In genomic region chr18:77053616-77054287, GRCh38 we compare ENCODE assay signal across 9 cellular contexts.
DNase-seq lines count a peak whose midpoint lies in the region; ATAC-seq and TF ChIP-seq lines count a peak whose summit lies in the region.
"Had no signal": no experiment of that assay in that cellular context is flagged by ENCODE, and none has a peak within 500 bp of the region (broad histone marks: within the 10 kb centered on the region; RNA-seq: fewer than 3 reads in every experiment).

No MANE protein-coding gene starts in this region.

- no peak overlapping the region for H3K23ac ChIP-seq in mesendoderm (ENCODE audit: low read length)

- H3K36me3 ChIP-seq in CD8-positive, alpha-beta memory T cell (ENCODE audit: insufficient read depth, low read length) = peaks cover 10% of the 10 kb centered on the region
- H3K36me3 ChIP-seq in SU-DHL-6 (ENCODE audit: low read length) (no peaks in the 10 kb centered on the region), esophagus (ENCODE audit: control insufficient read depth in 2 of 2, insufficient read depth in 2 of 2, low read length in 1 of 2) (peaks cover 0 to 2% of the 10 kb centered on the region in 2 donors), gastrocnemius medialis (no peaks in the 10 kb centered on the region), mesendoderm (ENCODE audit: control insufficient read depth, insufficient read depth, low read length) (no peaks in the 10 kb centered on the region)
- H3K36me3 ChIP-seq: SJCRH30 had no signal

- no peaks in the 10 kb centered on the region for H3K9me2 ChIP-seq in SU-DHL-6 (replicated peaks; ENCODE audit: insufficient read depth, low read length)

- intact Hi-C loops in gastrocnemius medialis (cut with DNase I; ENCODE audit: low total_unique reads) = loop anchor here (2.0 kb wide), 3 partner anchors 31 to 79 kb away; partner anchors contain the start of gene MBP

- H4K8ac ChIP-seq in mesendoderm (ENCODE audit: low read depth, low read length) = no peak overlapping the region

- H3K27ac Mint-ChIP-seq in CD8-positive, alpha-beta memory T cell = peak overlapping the region; percentile 83 to 98 (median 94)

- no peak overlapping the region for H2BK120ac ChIP-seq in mesendoderm (ENCODE audit: low read depth, low read length)

- H3K9me3 Mint-ChIP-seq in CD8-positive, alpha-beta memory T cell = no peaks in the 10 kb centered on the region

- H2AK5ac ChIP-seq in mesendoderm (ENCODE audit: low read length) = no peak overlapping the region

- peaks cover 81% of the 10 kb centered on the region for H3F3A ChIP-seq in SU-DHL-6 (ENCODE audit: insufficient read depth)

- no peak overlapping the region for H3K18ac ChIP-seq in mesendoderm (ENCODE audit: low read length)

- in situ Hi-C loops in gastrocnemius medialis (cut with MboI; ENCODE audit: low sequenced_read_pairs in 4 of 4) = loop anchor here (5.0 to 25.0 kb wide), 4 partner anchors 41 to 159 kb away; no protein-coding TSS in a partner anchor

- H3K4me2 ChIP-seq in SU-DHL-6 (ENCODE audit: low read depth, low read length, poor library complexity, severe bottlenecking) = peak overlapping the region; percentile 78
- H3K4me2 ChIP-seq in mesendoderm (ENCODE audit: low read length) = no peak overlapping the region

- peaks cover 0 to 28% (median 5%) of the 10 kb centered on the region in 3 donors for H3K36me3 Mint-ChIP-seq in CD8-positive, alpha-beta memory T cell

- H3K4me1 ChIP-seq in CD8-positive, alpha-beta memory T cell (ENCODE audit: insufficient read depth, low read length) = peaks cover 68% of the 10 kb centered on the region
- H3K4me1 ChIP-seq in esophagus (ENCODE audit: control insufficient read depth in 2 of 2, insufficient read depth in 2 of 2, low read length in 1 of 2) (peaks cover 4 to 6% of the 10 kb centered on the region in 2 donors), gastrocnemius medialis (peaks cover 60 to 62% of the 10 kb centered on the region in 2 donors), mesendoderm (ENCODE audit: control insufficient read depth, low read depth, low read length) (peaks cover 12% of the 10 kb centered on the region)

- H3K27me3 ChIP-seq in CD8-positive, alpha-beta memory T cell (ENCODE audit: insufficient read depth, low read length, poor library complexity, severe bottlenecking) = no peaks in the 10 kb centered on the region
- H3K27me3 ChIP-seq in SU-DHL-6 (ENCODE audit: low read length) (no peaks in the 10 kb centered on the region), esophagus (ENCODE audit: control insufficient read depth in 1 of 2, insufficient read depth in 2 of 2, low read length in 2 of 2) (no peaks in the 10 kb centered on the region), gastrocnemius medialis (no peaks in the 10 kb centered on the region), mesendoderm (ENCODE audit: insufficient read depth, low read length, poor library complexity) (no peaks in the 10 kb centered on the region)
- H3K27me3 ChIP-seq: SJCRH30 had no signal

- peak overlapping the region; percentile 50 for H3K4me3 ChIP-seq in CD8-positive, alpha-beta memory T cell (ENCODE audit: low read length)
- H3K4me3 ChIP-seq in SU-DHL-6 (ENCODE audit: insufficient read depth, low read length, poor library complexity, severe bottlenecking) (peak overlapping the region; percentile 2), esophagus (ENCODE audit: low read depth in 1 of 2, low read length in 2 of 2) (no peak overlapping the region), gastrocnemius medialis (peak overlapping the region in 1 of 4 donors; percentile 25), mesendoderm (ENCODE audit: low read length) (no peak overlapping the region)

- H3K4me3 Mint-ChIP-seq in CD8-positive, alpha-beta memory T cell = peak overlapping the region; percentile 70 to 89 (median 82)

- no peak overlapping the region for H4K5ac ChIP-seq in mesendoderm (ENCODE audit: low read length)

- WGBS in esophagus, 2 donors = 87 to 89% methylated on average over 18 of the region's 18 CpGs
- WGBS in mesendoderm (ENCODE audit: extremely low coverage, insufficient coverage, low lambda C conversion rate) = no CpG with 5 or more reads among the region's 18 CpGs

- peak overlapping the region; percentile 61 for H3K9ac ChIP-seq in SU-DHL-6 (ENCODE audit: low read length)
- no peak overlapping the region for H3K9ac ChIP-seq in mesendoderm (ENCODE audit: low read length)

- TF ChIP-seq CTCF in SU-DHL-6 (IDR thresholded peaks at IDR 0.05; ENCODE audit: insufficient read depth, low read length, poor library complexity, severe bottlenecking) (no peak), gastrocnemius medialis (IDR thresholded peaks at IDR 0.05 in 4 of 5, conservative IDR thresholded peaks at IDR 0.05 in 1 of 5) (no peak)

- H2BK5ac ChIP-seq in mesendoderm (ENCODE audit: low read length) = no peak overlapping the region

- no peaks in the 10 kb centered on the region for H3K79me1 ChIP-seq in mesendoderm (ENCODE audit: low read length)

- H4K20me1 ChIP-seq in SU-DHL-6 (ENCODE audit: low read depth, low read length) = no peaks in the 10 kb centered on the region

- CTCF ChIA-PET in CD8-positive, alpha-beta memory T cell (lab: Charles Lee) = interaction anchor here (0.6 to 3.3 kb wide), 14 partner anchors 10 to 1501 kb away, joined by 3 to 38 read pairs (median 7); partner anchors contain the start of gene MBP

- H3K27me3 Mint-ChIP-seq in CD8-positive, alpha-beta memory T cell = no peaks in the 10 kb centered on the region

- H2AFZ ChIP-seq in SU-DHL-6 (ENCODE audit: low read depth, low read length, severe bottlenecking) = no peak overlapping the region

- no peaks in the 10 kb centered on the region for H3K9me3 ChIP-seq in CD8-positive, alpha-beta memory T cell (ENCODE audit: low read length)
- H3K9me3 ChIP-seq in SU-DHL-6 (ENCODE audit: insufficient read depth, low read length) (no peaks in the 10 kb centered on the region), esophagus (ENCODE audit: control insufficient read depth in 2 of 2, insufficient read depth in 1 of 2, low read depth in 1 of 2, low read length in 1 of 2) (no peaks in the 10 kb centered on the region), gastrocnemius medialis (no peaks in the 10 kb centered on the region)
- H3K9me3 ChIP-seq: SJCRH30 had no signal

- no peak for TF ChIP-seq POLR2A in gastrocnemius medialis (IDR thresholded peaks at IDR 0.05)

- DNase-seq in CD8-positive, alpha-beta memory T cell = no peak
- DNase-seq in gastrocnemius medialis = no peak
- DNase-seq in NAMALWA (ENCODE audit: low spot score) = no peak
- no peak for DNase-seq in hypothalamus (lab: John Stamatoyannopoulos, UW)
- DNase-seq in mesendoderm = no peak
- DNase-seq in COLO829 (ENCODE audit: low spot score) = no peak

- no peak overlapping the region for H3K4ac ChIP-seq in mesendoderm (ENCODE audit: low read depth, low read length)

- H3K4me1 Mint-ChIP-seq in CD8-positive, alpha-beta memory T cell = peaks cover 58 to 73% (median 62%) of the 10 kb centered on the region in 3 donors

- POLR2A ChIA-PET in CD8-positive, alpha-beta memory T cell (lab: Charles Lee) = interaction anchor here (0.6 to 2.1 kb wide), 4 partner anchors 12 to 57 kb away, joined by 3 to 10 read pairs (median 6); no protein-coding TSS in a partner anchor

- no peak for ATAC-seq in gastrocnemius medialis

- peak overlapping the region; percentile 71 for H3K27ac ChIP-seq in CD8-positive, alpha-beta memory T cell (ENCODE audit: low read depth, low read length)
- H3K27ac ChIP-seq in SU-DHL-6 (ENCODE audit: low read depth, low read length) (peak overlapping the region; percentile 97), esophagus (ENCODE audit: low read depth in 2 of 2, low read length in 1 of 2) (peak overlapping the region; percentile 67 to 74), gastrocnemius medialis (peak overlapping the region; percentile 81 to 90 (median 84)), mesendoderm (ENCODE audit: low read depth, low read length) (no peak overlapping the region)
- H3K27ac ChIP-seq: SJCRH30 had no signal

- no peak overlapping the region for H2BK15ac ChIP-seq in mesendoderm (replicated peaks; ENCODE audit: low read depth)

- H3K79me2 ChIP-seq in SU-DHL-6 (ENCODE audit: insufficient read depth, low read length) (peaks cover 19% of the 10 kb centered on the region; the same call in 1 of the 2 replicates), mesendoderm (ENCODE audit: control insufficient read depth, insufficient read depth, low read length) (no peaks in the 10 kb centered on the region)

- H3K56ac ChIP-seq in mesendoderm (ENCODE audit: low read length) = no peak overlapping the region

Comparison
In these comparisons a context has a peak if more than half of its experiments do, and no peak if none do; other contexts are left out.
1. H3K4me3 ChIP-seq: peak in CD8-positive, alpha-beta memory T cell (single experiment) and SU-DHL-6 (single experiment); none in esophagus (0 of 2) and mesendoderm (single experiment).